8 cellular contexts compared by ENCODE assay signal in genomic region chr13:28100149-28101121, GRCh38. TPM values are rescaled to one million over a fixed set of nuclear protein-coding genes. Genes with fewer than 3 reads are reported as not detected.
A peak's percentile ranks its signal among the peaks of the same experiment; 100 is the strongest.
DNase-seq lines count a peak whose midpoint lies in the region; ATAC-seq and TF ChIP-seq lines count a peak whose summit lies in the region.

TSS of gene FLT3 (minus strand) at chr13:28100576. CDS start at chr13:28100510, 66 bp downstream.

- intact Hi-C loops in left cardiac atrium (cut with DNase I) = no loop called here
- intact Hi-C loops in prostate gland (cut with DNase I) = no loop called here

- ATAC-seq in GM21723 (IDR thresholded peaks at IDR 0.05; ENCODE audit: unreplicated experiment) = peak; percentile 80
- peak; percentile 59 to 75 for ATAC-seq in left cardiac atrium
- ATAC-seq in HG03159 (IDR thresholded peaks at IDR 0.05; ENCODE audit: unreplicated experiment) = no peak

- no peak within 1 kb of the TSS for H3K27ac ChIP-seq in prostate gland

- peaks cover 26% of the 10 kb centered on the region for H3K27me3 ChIP-seq in prostate gland (replicated peaks; ENCODE audit: insufficient read depth)

- 3% methylated on average over 69 of the region's 106 CpGs for WGBS in prostate gland

- H3K36me3 ChIP-seq in prostate gland = no peaks in the 10 kb centered on the region

- TF ChIP-seq CTCF in prostate gland (IDR thresholded peaks at IDR 0.05) = no peak

- H3K4me3 ChIP-seq in prostate gland = peak within 1 kb of the TSS; percentile 9 to 23

- no peak for TF ChIP-seq POLR2A in prostate gland (IDR thresholded peaks at IDR 0.05)

- no peaks in the 10 kb centered on the region for H3K4me1 ChIP-seq in prostate gland (replicated peaks)

- H3K9me3 ChIP-seq in prostate gland = no peaks in the 10 kb centered on the region

- DNase-seq in DMS 273 treated with DMSO at 0.1 percent for 48 hours (lab: John Stamatoyannopoulos, UW) (peak; percentile 3), NCI-H345 (lab: John Stamatoyannopoulos, UW) (peak; percentile 29), activated gamma-delta T cell (lab: John Stamatoyannopoulos, UW) (peak; percentile 9), left cardiac atrium (no peak), prostate gland (ENCODE audit: low spot score) (no peak), inferior parietal cortex (ENCODE audit: extremely low spot score) (no peak)

RNA-seq across cellular contexts. Expression of gene FLT3, which starts in this region (rescaled TPM):
- total RNA-seq in left cardiac atrium (under 1 TPM; 0.12 to 0.26 TPM), prostate gland (1 to 10 TPM in 1 of 2 donors, under 1 TPM in 1; 0.27 to 2.4 TPM)

Comparison
In these comparisons a context has a peak if more than half of its experiments do, and no peak if none do; other contexts are left out.
1. Peak in ATAC-seq in left cardiac atrium; RNA of the gene not detected or under 1 TPM.
2. DNase-seq: peak in DMS 273 treated with DMSO at 0.1 percent for 48 hours (single experiment), NCI-H345 (single experiment) and activated gamma-delta T cell (single experiment); none in left cardiac atrium (single experiment), prostate gland (single experiment) and inferior parietal cortex (single experiment).